1 cellular context compared by ENCODE assay signal in genomic region chr17:73175962-73176565, GRCh38.
A peak's percentile ranks its signal among the peaks of the same experiment; 100 is the strongest.
TF ChIP-seq lines count a peak whose summit lies in the region.

No MANE protein-coding gene starts in this region.

TF ChIP-seq in K562, 482 proteins besides CTCF, POLR2A, EP300 and RAD21:
- TF ChIP-seq ZNF609 (CRISPR knock-in tag; IDR thresholded peaks at IDR 0.05; ENCODE audit: borderline replicate concordance), result no peak
- peak; percentile 64; the same call in 1 of the 2 replicates for TF ChIP-seq CC2D1A (IDR thresholded peaks at IDR 0.05)
- TF ChIP-seq ZNF717 (CRISPR knock-in tag; IDR thresholded peaks at IDR 0.05), result no peak
- no peak for TF ChIP-seq TAF1 (IDR thresholded peaks at IDR 0.05; ENCODE audit: control insufficient read depth, extremely low read depth, insufficient read depth, low read length, severe bottlenecking)
- TF ChIP-seq CREM (IDR thresholded peaks at IDR 0.05; ENCODE audit: low read depth), result no peak
- no peak for TF ChIP-seq SREBF1 (IDR thresholded peaks at IDR 0.05; ENCODE audit: borderline replicate concordance, low read depth, low read length)
- TF ChIP-seq CHCHD3 (CRISPR knock-in tag; IDR thresholded peaks at IDR 0.05), result no peak
- peak; percentile 67 for TF ChIP-seq CBFA2T2 (conservative IDR thresholded peaks at IDR 0.05)
- TF ChIP-seq ZNF444 (CRISPR knock-in tag; IDR thresholded peaks at IDR 0.05), result no peak
- peak; percentile 48; the same call in 1 of the 2 replicates for TF ChIP-seq ZNF143 (CRISPR knock-in tag; IDR thresholded peaks at IDR 0.05)
- peak in 1 of 2 experiments; percentile 33; a peak in 1 of 4 replicates for TF ChIP-seq TRIM24 (IDR thresholded peaks at IDR 0.05)
- TF ChIP-seq ZBTB11 (CRISPR knock-in tag; IDR thresholded peaks at IDR 0.05), result no peak
- no peak for TF ChIP-seq POU5F1 (IDR thresholded peaks at IDR 0.05; ENCODE audit: borderline replicate concordance, low read depth, low read length, partially characterized antibody)
- TF ChIP-seq HES1 (IDR thresholded peaks at IDR 0.05; ENCODE audit: low read depth), result no peak
- peak; percentile 73 for TF ChIP-seq CBFA2T3 (IDR thresholded peaks at IDR 0.05)
- TF ChIP-seq PRDM10 (IDR thresholded peaks at IDR 0.05; ENCODE audit: partially characterized antibody), result no peak
- peak; percentile 59 for TF ChIP-seq TAL1 (IDR thresholded peaks at IDR 0.05)
- TF ChIP-seq ZNF347 (CRISPR knock-in tag; IDR thresholded peaks at IDR 0.05; ENCODE audit: low read depth), result no peak
- TF ChIP-seq CCNT2 (IDR thresholded peaks at IDR 0.05; ENCODE audit: borderline replicate concordance, extremely low read depth, insufficient read length, low read depth, low read length), result no peak
- peak; percentile 51 for TF ChIP-seq TCF3 (CRISPR knock-in tag; IDR thresholded peaks at IDR 0.05)
- TF ChIP-seq EGR1 (conservative IDR thresholded peaks at IDR 0.05), result peak; percentile 41; the same call in 1 of the 2 replicates
- peak; percentile 90 for TF ChIP-seq CHD2 (IDR thresholded peaks at IDR 0.05; ENCODE audit: low read depth, low read length)
- TF ChIP-seq ZNF695 (CRISPR knock-in tag; IDR thresholded peaks at IDR 0.05), result no peak
- TF ChIP-seq CBX3 (IDR thresholded peaks at IDR 0.05; ENCODE audit: borderline replicate concordance in 1 of 2, low read length in 2 of 2), result no peak
- no peak for TF ChIP-seq MAFK (IDR thresholded peaks at IDR 0.05; ENCODE audit: low read length)
- no peak for TF ChIP-seq TFAP4 (CRISPR knock-in tag; IDR thresholded peaks at IDR 0.05; ENCODE audit: borderline replicate concordance)
- TF ChIP-seq SNRNP70 (optimal IDR thresholded peaks at IDR 0.05; ENCODE audit: low read depth, low read length), result no peak
- TF ChIP-seq FOXP4 (CRISPR knock-in tag; IDR thresholded peaks at IDR 0.05; ENCODE audit: borderline replicate concordance), result no peak
- TF ChIP-seq ARID1B (IDR thresholded peaks at IDR 0.05), result peak; percentile 32; the same call in 1 of the 2 replicates
- TF ChIP-seq RHOXF2B (CRISPR knock-in tag; conservative IDR thresholded peaks at IDR 0.05), result no peak
- TF ChIP-seq CLOCK (CRISPR knock-in tag; IDR thresholded peaks at IDR 0.05; ENCODE audit: borderline replicate concordance), result no peak
- TF ChIP-seq C11orf30 (IDR thresholded peaks at IDR 0.05; ENCODE audit: low read depth), result no peak
- TF ChIP-seq ZNF780A (CRISPR knock-in tag; IDR thresholded peaks at IDR 0.05), result no peak
- no peak for TF ChIP-seq VEZF1 (CRISPR knock-in tag; IDR thresholded peaks at IDR 0.05)
- TF ChIP-seq PURB (CRISPR knock-in tag; IDR thresholded peaks at IDR 0.05; ENCODE audit: low read depth), result no peak
- no peak for TF ChIP-seq ZNF239 (CRISPR knock-in tag; IDR thresholded peaks at IDR 0.05)
- no peak for TF ChIP-seq ZHX1 (conservative IDR thresholded peaks at IDR 0.05; ENCODE audit: low read length)
